26 cellular contexts compared by ENCODE assay signal in genomic region chr20:10986586-10986985, GRCh38.
DNase-seq lines count a peak whose midpoint lies in the region; ATAC-seq and TF ChIP-seq lines count a peak whose summit lies in the region.
"Had no signal": no experiment of that assay in that cellular context is flagged by ENCODE, and none has a peak within 500 bp of the region (broad histone marks: within the 10 kb centered on the region; RNA-seq: fewer than 3 reads in every experiment).

No MANE protein-coding gene starts in this region.

- peaks cover 16% of the 10 kb centered on the region for H3K9me2 ChIP-seq in GM23338 (ENCODE audit: insufficient read depth)

- H2AFZ ChIP-seq in GM23338, result peak overlapping the region; percentile 61; the same call in 1 of the 2 replicates
- H2AFZ ChIP-seq: hepatocyte had no signal

- H3K27ac Mint-ChIP-seq in GM23338, result no peak overlapping the region
- H3K27ac Mint-ChIP-seq: activated naive CD4-positive, alpha-beta T cell treated with anti-CD3 and anti-CD28 coated beads for 36 hours; immature natural killer cell; progenitor cell of endocrine pancreas; T-helper 17 cell had no signal

- H3F3A ChIP-seq in GM23338 (replicated peaks; ENCODE audit: low read depth), result no peaks in the 10 kb centered on the region

- WGBS in psoas muscle, 3 donors, result 97 to 99% (median 97%) methylated on average over 5 of the region's 5 CpGs

- in situ Hi-C loops in astrocyte of the cerebellum (cut with HindIII; ENCODE audit: low sequenced_read_pairs), result no loop called here
- in situ Hi-C loops in GM13976 (cut with MboI; ENCODE audit: low sequenced_read_pairs, unreplicated experiment), result no loop called here

- no peaks in the 10 kb centered on the region for H4K20me1 ChIP-seq in GM23338 (replicated peaks; ENCODE audit: insufficient read depth)

- H3K4me1 ChIP-seq in GM23338 (ENCODE audit: insufficient read depth) (peaks cover 17% of the 10 kb centered on the region; the same call in 1 of the 2 replicates), psoas muscle (peaks cover 45% of the 10 kb centered on the region)

- no peaks in the 10 kb centered on the region for H3K36me3 Mint-ChIP-seq in GM23338 (ENCODE audit: low read depth)
- H3K36me3 Mint-ChIP-seq: immature natural killer cell had no signal

- no peak overlapping the region for H3K4me3 ChIP-seq in GM23338
- no peak overlapping the region for H3K4me3 ChIP-seq in astrocyte of the cerebellum (ENCODE audit: low read depth, low read length)
- H3K4me3 ChIP-seq in fibroblast of mammary gland (ENCODE audit: control insufficient read depth, low read depth, low read length), result no peak overlapping the region
- H3K4me3 ChIP-seq in psoas muscle, result no peak overlapping the region
- H3K4me3 ChIP-seq: gastrocnemius medialis, hepatocyte, lower lobe of right lung, mucosa of descending colon, skin epidermis had no signal

- H3K27ac ChIP-seq in GM23338 (ENCODE audit: low read depth) (no peak overlapping the region), psoas muscle (peak overlapping the region; percentile 90)
- H3K27ac ChIP-seq: C4-2B, hepatocyte, lower lobe of right lung had no signal

- H3K36me3 ChIP-seq in GM23338 (ENCODE audit: insufficient read depth) (no peaks in the 10 kb centered on the region), psoas muscle (ENCODE audit: insufficient read depth in 1 of 2, low read depth in 1 of 2) (no peaks in the 10 kb centered on the region)
- H3K36me3 ChIP-seq: gastrocnemius medialis, lower lobe of right lung had no signal

- DNase-seq in GM23338 (ENCODE audit: low spot score), result no peak
- peak; percentile 23 for DNase-seq in astrocyte of the cerebellum (ENCODE audit: low read depth)
- DNase-seq in fibroblast of mammary gland (ENCODE audit: low read depth), result peak; percentile 62
- DNase-seq in psoas muscle, result no peak
- no peak for DNase-seq in NCI-H510A (lab: John Stamatoyannopoulos, UW)
- DNase-seq in activated gamma-delta T cell (lab: John Stamatoyannopoulos, UW), result no peak
- DNase-seq in GM13976 (ENCODE audit: low spot score), result no peak
- DNase-seq: activated CD4-positive, alpha-beta T cell treated with anti-CD3 and anti-CD28 coated beads for 48 hours; activated naive CD4-positive, alpha-beta T cell treated with anti-CD3 and anti-CD28 coated beads for 36 hours; activated T-cell treated with anti-CD3 and anti-CD28 coated beads, Interleukin-2, amount 50 U/mL, for 4 hours; amniotic stem cell; DMS79 treated with DMSO at 0.1 percent for 48 hours; gastrocnemius medialis; GOT3; immature natural killer cell; lower lobe of right lung; mucosa of descending colon; NCI-H1436 treated with DMSO at 0.1 percent for 48 hours; NCI-H524; T-helper 17 cell had no signal

- H3K9me3 Mint-ChIP-seq in GM23338, result no peaks in the 10 kb centered on the region

- intact Hi-C loops in psoas muscle (cut with DNase I), result loop anchor here (10.0 kb wide), 2 partner anchors 78 to 218 kb away; no protein-coding TSS in a partner anchor

- H3K4me3 Mint-ChIP-seq in GM23338, result no peak overlapping the region
- H3K4me3 Mint-ChIP-seq: activated naive CD4-positive, alpha-beta T cell treated with anti-CD3 and anti-CD28 coated beads for 36 hours; activated T-cell treated with anti-CD3 and anti-CD28 coated beads, Interleukin-2, amount 50 U/mL, for 4 hours; central memory CD8-positive, alpha-beta T cell; immature natural killer cell; T-helper 17 cell had no signal

- H3K27me3 ChIP-seq in GM23338 (ENCODE audit: insufficient read depth), result no peaks in the 10 kb centered on the region
- no peaks in the 10 kb centered on the region for H3K27me3 ChIP-seq in psoas muscle (ENCODE audit: insufficient read depth in 3 of 3, low read length in 2 of 3)
- H3K27me3 ChIP-seq: gastrocnemius medialis, hepatocyte had no signal

- no peak overlapping the region for H3K4me2 ChIP-seq in GM23338
- H3K4me2 ChIP-seq: hepatocyte had no signal

- H3K9me3 ChIP-seq in psoas muscle, result no peaks in the 10 kb centered on the region
- H3K9me3 ChIP-seq: gastrocnemius medialis, lower lobe of right lung, mucosa of descending colon had no signal

- no peak for ATAC-seq in GM23338
- no peak for ATAC-seq in psoas muscle
- ATAC-seq: activated T-cell treated with anti-CD3 and anti-CD28 coated beads, Interleukin-2, amount 50 U/mL, for 4 hours; gastrocnemius medialis; lower lobe of right lung; mucosa of descending colon; Panc1; T-helper 17 cell had no signal

- H3K27me3 Mint-ChIP-seq in GM23338 (ENCODE audit: insufficient read depth, low read depth, poor library complexity), result peaks cover 4% of the 10 kb centered on the region
- H3K27me3 Mint-ChIP-seq: central memory CD8-positive, alpha-beta T cell; T-helper 17 cell had no signal

- peaks cover 20% of the 10 kb centered on the region for H3K4me1 Mint-ChIP-seq in GM23338
- H3K4me1 Mint-ChIP-seq: central memory CD8-positive, alpha-beta T cell; immature natural killer cell; T-helper 17 cell had no signal

- H3K79me2 ChIP-seq in GM23338 (replicated peaks; ENCODE audit: insufficient read depth), result no peaks in the 10 kb centered on the region
- H3K79me2 ChIP-seq: hepatocyte had no signal

- no peak for TF ChIP-seq CTCF in GM23338 (conservative IDR thresholded peaks at IDR 0.05; ENCODE audit: low read depth in 2 of 2)
- TF ChIP-seq CTCF in astrocyte of the cerebellum (IDR thresholded peaks at IDR 0.05; ENCODE audit: low read depth, low read length, missing control alignments), result no peak
- TF ChIP-seq CTCF in fibroblast of mammary gland (conservative IDR thresholded peaks at IDR 0.05; ENCODE audit: control insufficient read depth, insufficient read depth, low read depth, low read length), result no peak
- no peak for TF ChIP-seq CTCF in psoas muscle (IDR thresholded peaks at IDR 0.05)
- TF ChIP-seq CTCF in GM13976 (IDR thresholded peaks at IDR 0.05; ENCODE audit: borderline replicate concordance, control extremely low read depth, extremely low read depth, insufficient read depth, missing control alignments), result no peak

TF ChIP-seq in GM23338, 12 proteins besides CTCF, POLR2A, EP300 and RAD21 (continues in another document):
- TF ChIP-seq EZH2 (IDR thresholded peaks at IDR 0.05; ENCODE audit: low read depth, unreplicated experiment) (no peak), ZNF114 (CRISPR knock-in tag; IDR thresholded peaks at IDR 0.05) (no peak), JUNB (IDR thresholded peaks at IDR 0.05; ENCODE audit: unreplicated experiment) (no peak), CREB1 (CRISPR knock-in tag; IDR thresholded peaks at IDR 0.05; ENCODE audit: low read depth) (no peak), NANOG (IDR thresholded peaks at IDR 0.05; ENCODE audit: borderline replicate concordance) (no peak), ZNF462 (CRISPR knock-in tag; IDR thresholded peaks at IDR 0.05) (no peak)

Comparison
In these comparisons a context has a peak if more than half of its experiments do, and no peak if none do; other contexts are left out.
1. DNase-seq: peak in astrocyte of the cerebellum (single experiment) and fibroblast of mammary gland (single experiment); none in GM23338 (single experiment), psoas muscle (0 of 2), NCI-H510A (single experiment), activated gamma-delta T cell (single experiment) and GM13976 (single experiment).